1 cellular context compared by ENCODE assay signal in genomic region chr11:46242961-46243795, GRCh38.
TF ChIP-seq lines count a peak whose summit lies in the region.

No MANE protein-coding gene starts in this region.

TF ChIP-seq in HEK293, 187 proteins besides CTCF, POLR2A, EP300 and RAD21 (continued from another document):
- TF ChIP-seq PRDM4 (tag by site-specific recombination; IDR thresholded peaks at IDR 0.05) (no peak), ZNF837 (tag by site-specific recombination; IDR thresholded peaks at IDR 0.05) (no peak), ZNF692 (tag by site-specific recombination; IDR thresholded peaks at IDR 0.05) (peak; percentile 51; the same call in 1 of the 2 replicates), TSHZ1 (tag by site-specific recombination; IDR thresholded peaks at IDR 0.05; ENCODE audit: borderline replicate concordance) (no peak), KLF17 (tag by site-specific recombination; IDR thresholded peaks at IDR 0.05) (no peak), ZNF2 (tag by site-specific recombination; IDR thresholded peaks at IDR 0.05) (no peak), ZNF514 (tag by site-specific recombination; IDR thresholded peaks at IDR 0.05) (no peak), PRDM1 (tag by site-specific recombination; IDR thresholded peaks at IDR 0.05) (0 out of 2 replicates have a peak, but pooled peaks have one; percentile 40), PRDM10 (tag by site-specific recombination; IDR thresholded peaks at IDR 0.05) (peak; percentile 54; the same call in 1 of the 2 replicates), ZNF155 (tag by site-specific recombination; IDR thresholded peaks at IDR 0.05) (no peak), ZBTB1 (tag by site-specific recombination; IDR thresholded peaks at IDR 0.05) (no peak), ZFHX2 (tag by site-specific recombination; conservative IDR thresholded peaks at IDR 0.05) (no peak), REPIN1 (tag by site-specific recombination; IDR thresholded peaks at IDR 0.05; ENCODE audit: low read depth) (no peak), ZNF776 (tag by site-specific recombination; IDR thresholded peaks at IDR 0.05; ENCODE audit: borderline replicate concordance) (no peak), ZNF132 (tag by site-specific recombination; IDR thresholded peaks at IDR 0.05; ENCODE audit: borderline replicate concordance) (no peak), ZNF362 (tag by site-specific recombination; IDR thresholded peaks at IDR 0.05) (no peak), ZNF354C (tag by site-specific recombination; IDR thresholded peaks at IDR 0.05; ENCODE audit: borderline replicate concordance, low read depth) (no peak), ZSCAN23 (tag by site-specific recombination; IDR thresholded peaks at IDR 0.05) (no peak), INSM2 (tag by site-specific recombination; IDR thresholded peaks at IDR 0.05) (no peak), ZNF114 (tag by site-specific recombination; IDR thresholded peaks at IDR 0.05) (no peak), ZNF488 (tag by site-specific recombination; IDR thresholded peaks at IDR 0.05) (no peak), ZNF544 (tag by site-specific recombination; IDR thresholded peaks at IDR 0.05) (no peak), ZNF560 (tag by site-specific recombination; IDR thresholded peaks at IDR 0.05; ENCODE audit: borderline replicate concordance) (no peak), GLI4 (tag by site-specific recombination; IDR thresholded peaks at IDR 0.05) (no peak), SALL2 (tag by site-specific recombination; IDR thresholded peaks at IDR 0.05; ENCODE audit: borderline replicate concordance) (no peak), ZNF169 (tag by site-specific recombination; IDR thresholded peaks at IDR 0.05) (no peak), ZNF302 (tag by site-specific recombination; IDR thresholded peaks at IDR 0.05; ENCODE audit: low read depth) (no peak), ZNF654 (tag by site-specific recombination; IDR thresholded peaks at IDR 0.05; ENCODE audit: low read depth) (no peak), GLIS1 (tag by site-specific recombination; IDR thresholded peaks at IDR 0.05) (peak; percentile 34; the same call in 1 of the 2 replicates), ZNF121 (tag by site-specific recombination; IDR thresholded peaks at IDR 0.05) (no peak), YY1 (tag by site-specific recombination; IDR thresholded peaks at IDR 0.05) (no peak; the same call in 1 of the 2 replicates), YY2 (tag by site-specific recombination; IDR thresholded peaks at IDR 0.05) (no peak), ZNF140 (tag by site-specific recombination; IDR thresholded peaks at IDR 0.05) (no peak), ZNF10 (tag by site-specific recombination; IDR thresholded peaks at IDR 0.05) (no peak), ZNF670 (tag by site-specific recombination; IDR thresholded peaks at IDR 0.05; ENCODE audit: low read depth) (no peak), ZNF558 (tag by site-specific recombination; IDR thresholded peaks at IDR 0.05) (no peak), ZBTB10 (tag by site-specific recombination; IDR thresholded peaks at IDR 0.05) (0 out of 2 replicates have a peak, but pooled peaks have one; percentile 33), ZNF571 (tag by site-specific recombination; IDR thresholded peaks at IDR 0.05) (no peak), ZNF138 (tag by site-specific recombination; IDR thresholded peaks at IDR 0.05; ENCODE audit: borderline replicate concordance) (no peak), ZEB2 (tag by site-specific recombination; IDR thresholded peaks at IDR 0.05) (peak; percentile 67; the same call in 1 of the 2 replicates), ZFP41 (tag by site-specific recombination; IDR thresholded peaks at IDR 0.05; ENCODE audit: borderline replicate concordance) (no peak), ZNF24 (tag by site-specific recombination; IDR thresholded peaks at IDR 0.05) (no peak)
